In genomic region chr16:88782454-88783390, GRCh38 we compare ENCODE assay signal across 1 cellular context.
TF ChIP-seq lines count a peak whose summit lies in the region.

No MANE protein-coding gene starts in this region.

TF ChIP-seq in HepG2, 621 proteins besides CTCF, POLR2A, EP300 and RAD21 (continued from another document and continues in another):
- TF ChIP-seq ZNF512B (CRISPR knock-in tag; IDR thresholded peaks at IDR 0.05; ENCODE audit: borderline replicate concordance) (no peak), ZNF225 (CRISPR knock-in tag; IDR thresholded peaks at IDR 0.05) (no peak), AHR (CRISPR knock-in tag; IDR thresholded peaks at IDR 0.05) (no peak), ZFP36 (IDR thresholded peaks at IDR 0.05; ENCODE audit: borderline replicate concordance, low read depth, low read length, partially characterized antibody) (no peak), ZNF747 (CRISPR knock-in tag; IDR thresholded peaks at IDR 0.05; ENCODE audit: borderline replicate concordance) (no peak), ATF7-NPFF (CRISPR knock-in tag; IDR thresholded peaks at IDR 0.05; ENCODE audit: low read depth) (no peak), UBTF (CRISPR knock-in tag; IDR thresholded peaks at IDR 0.05) (peak; percentile 36; the same call in 1 of the 2 replicates), SMAD9 (CRISPR knock-in tag; IDR thresholded peaks at IDR 0.05) (no peak), ISX (CRISPR knock-in tag; conservative IDR thresholded peaks at IDR 0.05) (no peak), ZFP41 (CRISPR knock-in tag; IDR thresholded peaks at IDR 0.05; ENCODE audit: borderline replicate concordance) (no peak), AGO2 (optimal IDR thresholded peaks at IDR 0.05; ENCODE audit: low read depth, low read length) (no peak), ZFY (CRISPR knock-in tag; IDR thresholded peaks at IDR 0.05) (no peak), ZNF460 (CRISPR knock-in tag; IDR thresholded peaks at IDR 0.05; ENCODE audit: borderline replicate concordance) (no peak), HOXA9 (CRISPR knock-in tag; IDR thresholded peaks at IDR 0.05; ENCODE audit: borderline replicate concordance) (no peak), GFI1 (CRISPR knock-in tag; IDR thresholded peaks at IDR 0.05; ENCODE audit: borderline replicate concordance) (no peak), ZNF234 (CRISPR knock-in tag; conservative IDR thresholded peaks at IDR 0.05) (no peak), ADNP (CRISPR knock-in tag; IDR thresholded peaks at IDR 0.05) (no peak), ZIK1 (CRISPR knock-in tag; IDR thresholded peaks at IDR 0.05; ENCODE audit: borderline replicate concordance, low read depth) (no peak), HCFC1 (IDR thresholded peaks at IDR 0.05; ENCODE audit: low read depth, low read length) (no peak), ZFP36L1 (CRISPR knock-in tag; IDR thresholded peaks at IDR 0.05) (no peak), THAP9 (CRISPR knock-in tag; IDR thresholded peaks at IDR 0.05; ENCODE audit: borderline replicate concordance) (no peak), NFKB2 (CRISPR knock-in tag; IDR thresholded peaks at IDR 0.05; ENCODE audit: borderline replicate concordance) (no peak), CSRNP2 (CRISPR knock-in tag; conservative IDR thresholded peaks at IDR 0.05; ENCODE audit: low read depth) (no peak), SMARCC2 (IDR thresholded peaks at IDR 0.05) (no peak), ZBTB38 (CRISPR knock-in tag; IDR thresholded peaks at IDR 0.05) (peak; percentile 60; the same call in 1 of the 2 replicates), FOXK1 (CRISPR knock-in tag; IDR thresholded peaks at IDR 0.05; ENCODE audit: borderline replicate concordance, low read depth) (no peak), BRD4 (CRISPR knock-in tag; IDR thresholded peaks at IDR 0.05) (no peak), NONO (IDR thresholded peaks at IDR 0.05) (no peak), NONO (CRISPR knock-in tag; conservative IDR thresholded peaks at IDR 0.05) (no peak), SAP130 (CRISPR knock-in tag; IDR thresholded peaks at IDR 0.05; ENCODE audit: low read depth) (peak; percentile 39), ZNF746 (CRISPR knock-in tag; IDR thresholded peaks at IDR 0.05) (no peak), ZBTB49 (CRISPR knock-in tag; IDR thresholded peaks at IDR 0.05; ENCODE audit: borderline replicate concordance) (no peak), FLYWCH1 (CRISPR knock-in tag; IDR thresholded peaks at IDR 0.05) (no peak), SRY (CRISPR knock-in tag; IDR thresholded peaks at IDR 0.05) (no peak), NFIC (IDR thresholded peaks at IDR 0.05; ENCODE audit: low read length) (no peak), ZMYM3 (CRISPR knock-in tag; IDR thresholded peaks at IDR 0.05) (no peak)
- TF ChIP-seq, protein P1, sequence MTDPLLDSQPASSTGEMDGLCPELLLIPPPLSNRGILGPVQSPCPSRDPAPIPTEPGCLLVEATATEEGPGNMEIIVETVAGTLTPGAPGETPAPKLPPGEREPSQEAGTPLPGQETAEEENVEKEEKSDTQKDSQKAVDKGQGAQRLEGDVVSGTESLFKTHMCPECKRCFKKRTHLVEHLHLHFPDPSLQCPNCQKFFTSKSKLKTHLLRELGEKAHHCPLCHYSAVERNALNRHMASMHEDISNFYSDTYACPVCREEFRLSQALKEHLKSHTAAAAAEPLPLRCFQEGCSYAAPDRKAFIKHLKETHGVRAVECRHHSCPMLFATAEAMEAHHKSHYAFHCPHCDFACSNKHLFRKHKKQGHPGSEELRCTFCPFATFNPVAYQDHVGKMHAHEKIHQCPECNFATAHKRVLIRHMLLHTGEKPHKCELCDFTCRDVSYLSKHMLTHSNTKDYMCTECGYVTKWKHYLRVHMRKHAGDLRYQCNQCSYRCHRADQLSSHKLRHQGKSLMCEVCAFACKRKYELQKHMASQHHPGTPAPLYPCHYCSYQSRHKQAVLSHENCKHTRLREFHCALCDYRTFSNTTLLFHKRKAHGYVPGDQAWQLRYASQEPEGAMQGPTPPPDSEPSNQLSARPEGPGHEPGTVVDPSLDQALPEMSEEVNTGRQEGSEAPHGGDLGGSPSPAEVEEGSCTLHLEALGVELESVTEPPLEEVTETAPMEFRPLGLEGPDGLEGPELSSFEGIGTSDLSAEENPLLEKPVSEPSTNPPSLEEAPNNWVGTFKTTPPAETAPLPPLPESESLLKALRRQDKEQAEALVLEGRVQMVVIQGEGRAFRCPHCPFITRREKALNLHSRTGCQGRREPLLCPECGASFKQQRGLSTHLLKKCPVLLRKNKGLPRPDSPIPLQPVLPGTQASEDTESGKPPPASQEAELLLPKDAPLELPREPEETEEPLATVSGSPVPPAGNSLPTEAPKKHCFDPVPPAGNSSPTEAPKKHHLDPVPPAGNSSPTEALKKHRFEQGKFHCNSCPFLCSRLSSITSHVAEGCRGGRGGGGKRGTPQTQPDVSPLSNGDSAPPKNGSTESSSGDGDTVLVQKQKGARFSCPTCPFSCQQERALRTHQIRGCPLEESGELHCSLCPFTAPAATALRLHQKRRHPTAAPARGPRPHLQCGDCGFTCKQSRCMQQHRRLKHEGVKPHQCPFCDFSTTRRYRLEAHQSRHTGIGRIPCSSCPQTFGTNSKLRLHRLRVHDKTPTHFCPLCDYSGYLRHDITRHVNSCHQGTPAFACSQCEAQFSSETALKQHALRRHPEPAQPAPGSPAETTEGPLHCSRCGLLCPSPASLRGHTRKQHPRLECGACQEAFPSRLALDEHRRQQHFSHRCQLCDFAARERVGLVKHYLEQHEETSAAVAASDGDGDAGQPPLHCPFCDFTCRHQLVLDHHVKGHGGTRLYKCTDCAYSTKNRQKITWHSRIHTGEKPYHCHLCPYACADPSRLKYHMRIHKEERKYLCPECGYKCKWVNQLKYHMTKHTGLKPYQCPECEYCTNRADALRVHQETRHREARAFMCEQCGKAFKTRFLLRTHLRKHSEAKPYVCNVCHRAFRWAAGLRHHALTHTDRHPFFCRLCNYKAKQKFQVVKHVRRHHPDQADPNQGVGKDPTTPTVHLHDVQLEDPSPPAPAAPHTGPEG (CRISPR knock-in tag; IDR thresholded peaks at IDR 0.05) = no peak
- TF ChIP-seq, protein P2, sequence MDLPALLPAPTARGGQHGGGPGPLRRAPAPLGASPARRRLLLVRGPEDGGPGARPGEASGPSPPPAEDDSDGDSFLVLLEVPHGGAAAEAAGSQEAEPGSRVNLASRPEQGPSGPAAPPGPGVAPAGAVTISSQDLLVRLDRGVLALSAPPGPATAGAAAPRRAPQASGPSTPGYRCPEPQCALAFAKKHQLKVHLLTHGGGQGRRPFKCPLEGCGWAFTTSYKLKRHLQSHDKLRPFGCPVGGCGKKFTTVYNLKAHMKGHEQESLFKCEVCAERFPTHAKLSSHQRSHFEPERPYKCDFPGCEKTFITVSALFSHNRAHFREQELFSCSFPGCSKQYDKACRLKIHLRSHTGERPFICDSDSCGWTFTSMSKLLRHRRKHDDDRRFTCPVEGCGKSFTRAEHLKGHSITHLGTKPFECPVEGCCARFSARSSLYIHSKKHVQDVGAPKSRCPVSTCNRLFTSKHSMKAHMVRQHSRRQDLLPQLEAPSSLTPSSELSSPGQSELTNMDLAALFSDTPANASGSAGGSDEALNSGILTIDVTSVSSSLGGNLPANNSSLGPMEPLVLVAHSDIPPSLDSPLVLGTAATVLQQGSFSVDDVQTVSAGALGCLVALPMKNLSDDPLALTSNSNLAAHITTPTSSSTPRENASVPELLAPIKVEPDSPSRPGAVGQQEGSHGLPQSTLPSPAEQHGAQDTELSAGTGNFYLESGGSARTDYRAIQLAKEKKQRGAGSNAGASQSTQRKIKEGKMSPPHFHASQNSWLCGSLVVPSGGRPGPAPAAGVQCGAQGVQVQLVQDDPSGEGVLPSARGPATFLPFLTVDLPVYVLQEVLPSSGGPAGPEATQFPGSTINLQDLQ (CRISPR knock-in tag; IDR thresholded peaks at IDR 0.05) = no peak
- TF ChIP-seq, protein P3, sequence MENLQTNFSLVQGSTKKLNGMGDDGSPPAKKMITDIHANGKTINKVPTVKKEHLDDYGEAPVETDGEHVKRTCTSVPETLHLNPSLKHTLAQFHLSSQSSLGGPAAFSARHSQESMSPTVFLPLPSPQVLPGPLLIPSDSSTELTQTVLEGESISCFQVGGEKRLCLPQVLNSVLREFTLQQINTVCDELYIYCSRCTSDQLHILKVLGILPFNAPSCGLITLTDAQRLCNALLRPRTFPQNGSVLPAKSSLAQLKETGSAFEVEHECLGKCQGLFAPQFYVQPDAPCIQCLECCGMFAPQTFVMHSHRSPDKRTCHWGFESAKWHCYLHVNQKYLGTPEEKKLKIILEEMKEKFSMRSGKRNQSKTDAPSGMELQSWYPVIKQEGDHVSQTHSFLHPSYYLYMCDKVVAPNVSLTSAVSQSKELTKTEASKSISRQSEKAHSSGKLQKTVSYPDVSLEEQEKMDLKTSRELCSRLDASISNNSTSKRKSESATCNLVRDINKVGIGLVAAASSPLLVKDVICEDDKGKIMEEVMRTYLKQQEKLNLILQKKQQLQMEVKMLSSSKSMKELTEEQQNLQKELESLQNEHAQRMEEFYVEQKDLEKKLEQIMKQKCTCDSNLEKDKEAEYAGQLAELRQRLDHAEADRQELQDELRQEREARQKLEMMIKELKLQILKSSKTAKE (CRISPR knock-in tag; IDR thresholded peaks at IDR 0.05; ENCODE audit: borderline replicate concordance) = no peak
